ENCODE assay signal across 8 cellular contexts in the genomic region with DNA sequence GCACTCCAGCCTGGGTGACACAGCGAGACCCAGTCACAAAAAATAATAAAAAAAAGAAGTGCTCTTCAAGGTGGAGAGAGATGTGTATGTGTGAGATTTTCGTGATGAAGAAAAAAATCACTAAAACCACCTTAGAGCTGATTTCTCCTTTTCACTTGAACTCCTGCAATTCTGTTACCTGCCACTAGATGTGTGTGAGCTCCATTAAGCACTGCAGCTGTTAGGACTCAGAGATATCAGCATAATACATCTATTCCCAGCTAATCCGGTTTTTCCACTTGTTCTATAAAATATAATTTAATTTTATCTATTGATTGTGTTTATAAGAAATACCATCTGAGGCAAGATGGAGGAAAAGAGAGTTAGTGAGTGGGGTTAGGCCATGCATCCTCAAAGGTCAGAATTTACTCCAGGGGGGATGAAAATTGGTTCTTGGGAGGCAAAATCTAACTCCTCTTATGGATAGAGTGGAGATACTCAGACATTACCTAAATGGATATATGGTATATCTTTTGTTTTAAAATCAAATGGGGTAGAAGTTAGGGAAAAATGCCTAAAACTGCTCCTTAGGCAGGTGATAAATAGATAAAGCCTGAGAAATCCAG.
DNase-seq lines count a peak whose midpoint lies in the region; ATAC-seq, FAIRE-seq and TF ChIP-seq lines count a peak whose summit lies in the region.

No MANE protein-coding gene starts in this region.

- no peaks in the 10 kb centered on the region for H3K4me1 ChIP-seq in astrocyte (ENCODE audit: insufficient read depth, low read length)
- H3K4me1 ChIP-seq in right lobe of liver = no peaks in the 10 kb centered on the region

- no peaks in the 10 kb centered on the region for H3K9me3 ChIP-seq in astrocyte (ENCODE audit: insufficient read depth, low read depth, low read length)
- H3K9me3 ChIP-seq in right lobe of liver = no peaks in the 10 kb centered on the region

- no peaks in the 10 kb centered on the region for H3K36me3 Mint-ChIP-seq in astrocyte (ENCODE audit: low read depth, unreplicated experiment)

- TF ChIP-seq POLR2A in right lobe of liver (IDR thresholded peaks at IDR 0.05) = no peak

- 3% methylated on average over 3 of the region's 3 CpGs for WGBS in right lobe of liver (ENCODE audit: insufficient coverage, low coverage, low lambda C conversion rate, missing lambda C conversion rate)

- peaks cover 1% of the 10 kb centered on the region for H3K27me3 Mint-ChIP-seq in astrocyte (ENCODE audit: low read depth, unreplicated experiment)

- DNase-seq in ELR (ENCODE audit: low read depth) = peak; percentile 57
- DNase-seq in NCI-H1105 treated with DMSO at 0.1 percent for 48 hours (lab: John Stamatoyannopoulos, UW) = peak; percentile 72
- DNase-seq in astrocyte (ENCODE audit: low read depth) = peak; percentile 5
- DNase-seq in right lobe of liver = no peak
- no peak for DNase-seq in activated CD8-positive, alpha-beta memory T cell treated with anti-CD3 and anti-CD28 coated beads for 24 hours
- no peak for DNase-seq in activated CD4-positive, alpha-beta T cell treated with anti-CD3 and anti-CD28 coated beads for 1 hour

- H3K4me3 ChIP-seq in astrocyte (ENCODE audit: insufficient read depth, low read depth, low read length) (no peak overlapping the region), right lobe of liver (no peak overlapping the region)

- H4K20me1 ChIP-seq in astrocyte (ENCODE audit: insufficient read depth, low read length) = no peaks in the 10 kb centered on the region

- H3K4me3 Mint-ChIP-seq in astrocyte (ENCODE audit: unreplicated experiment) = no peak overlapping the region

- H3K27me3 ChIP-seq in astrocyte (ENCODE audit: insufficient read depth, low read length) = peaks cover 24% of the 10 kb centered on the region
- no peaks in the 10 kb centered on the region for H3K27me3 ChIP-seq in right lobe of liver

- no peak for FAIRE-seq in astrocyte (lab: Jason Lieb, UNC)

- peaks cover 2% of the 10 kb centered on the region for H3K9me3 Mint-ChIP-seq in astrocyte (ENCODE audit: unreplicated experiment)

- H2AFZ ChIP-seq in astrocyte (ENCODE audit: low read depth, low read length) = no peak overlapping the region

- intact Hi-C loops in right lobe of liver (cut with DNase I) = no loop called here

- H3K9ac ChIP-seq in astrocyte (ENCODE audit: low read length) = no peak overlapping the region

- no peaks in the 10 kb centered on the region for H3K4me1 Mint-ChIP-seq in astrocyte (ENCODE audit: low read depth, unreplicated experiment)

- TF ChIP-seq CTCF in astrocyte (IDR thresholded peaks at IDR 0.05; ENCODE audit: insufficient read depth, low read depth, low read length) (peak; percentile 68), right lobe of liver (IDR thresholded peaks at IDR 0.05) (peak; percentile 70 to 75 (median 72))

- peak; percentile 78 for ATAC-seq in GM21515 (IDR thresholded peaks at IDR 0.05; ENCODE audit: unreplicated experiment)
- peak; percentile 68 to 74 (median 71) for ATAC-seq in right lobe of liver
- no peak for ATAC-seq in GM19324 (IDR thresholded peaks at IDR 0.05; ENCODE audit: low FRiP score, unreplicated experiment)

- H3K79me2 ChIP-seq in astrocyte (ENCODE audit: insufficient read depth, low read length) = no peaks in the 10 kb centered on the region

- H3K27ac ChIP-seq in astrocyte (ENCODE audit: low read depth, low read length) (no peak overlapping the region), right lobe of liver (no peak overlapping the region)

- H3K36me3 ChIP-seq in astrocyte (ENCODE audit: insufficient read depth, low read length) (no peaks in the 10 kb centered on the region), right lobe of liver (no peaks in the 10 kb centered on the region)

- no peak overlapping the region for H3K4me2 ChIP-seq in astrocyte (ENCODE audit: low read length)

- no peak overlapping the region for H3K27ac Mint-ChIP-seq in astrocyte (ENCODE audit: unreplicated experiment)

Comparison
In these comparisons a context has a peak if more than half of its experiments do, and no peak if none do; other contexts are left out.
1. DNase-seq: peak in ELR (single experiment), NCI-H1105 treated with DMSO at 0.1 percent for 48 hours (single experiment) and astrocyte (single experiment); none in right lobe of liver (0 of 3), activated CD8-positive, alpha-beta memory T cell treated with anti-CD3 and anti-CD28 coated beads for 24 hours (single experiment) and activated CD4-positive, alpha-beta T cell treated with anti-CD3 and anti-CD28 coated beads for 1 hour (single experiment).